ENCODE assay signal across 28 cellular contexts in genomic region chr15:43934480-43934879, GRCh38.
DNase-seq lines count a peak whose midpoint lies in the region; ATAC-seq and TF ChIP-seq lines count a peak whose summit lies in the region.
"Had no signal": no experiment of that assay in that cellular context is flagged by ENCODE, and none has a peak within 500 bp of the region (broad histone marks: within the 10 kb centered on the region; RNA-seq: fewer than 3 reads in every experiment).

No MANE protein-coding gene starts in this region.

- H3K9me3 ChIP-seq in RWPE2 (ENCODE audit: severe bottlenecking) (no peaks in the 10 kb centered on the region), smooth muscle cell (replicated peaks; ENCODE audit: low read depth) (no peaks in the 10 kb centered on the region), gastrocnemius medialis (no peaks in the 10 kb centered on the region)
- H3K9me3 ChIP-seq in CD4-positive, alpha-beta T cell (ENCODE audit: control insufficient read depth, low read length), result no peaks in the 10 kb centered on the region
- H3K9me3 ChIP-seq: right atrium auricular region, upper lobe of left lung had no signal

- DNase-seq in COLO829 (ENCODE audit: low spot score) (peak; percentile 46), RWPE2 (ENCODE audit: low spot score) (peak; percentile 29), fibroblast of villous mesenchyme (ENCODE audit: low read depth) (peak; percentile 72), smooth muscle cell (lab: John Stamatoyannopoulos, UW; ENCODE audit: unreplicated experiment) (peak; percentile 11), gastrocnemius medialis (no peak)
- no peak for DNase-seq in CD4-positive, alpha-beta T cell
- DNase-seq: activated CD8-positive, alpha-beta memory T cell treated with anti-CD3 and anti-CD28 coated beads for 24 hours; activated T-cell treated with anti-CD3 and anti-CD28 coated beads, Interleukin-2, amount 50 U/mL, for 4 hours; aorta; CD8-positive, alpha-beta T cell; DMS53; effector CD4-positive, alpha-beta T cell; left colon; natural killer cell; NCI-H1048; NCI-H187; NCI-H774; SHP77; stimulated activated CD4-positive, alpha-beta T cell treated with anti-CD3 and anti-CD28 coated beads, Interleukin-12 subunit alpha, Interleukin-12 subunit beta, amount 100 ng/mL, for 4 hours; stimulated activated CD4-positive, alpha-beta T cell treated with anti-CD3 and anti-CD28 coated beads, Interleukin-4, amount 100 ng/mL, for 4 hours; T-helper 1 cell; upper lobe of left lung had no signal

- no peaks in the 10 kb centered on the region for H3K27me3 ChIP-seq in RWPE2 (ENCODE audit: insufficient read depth, poor library complexity, severe bottlenecking)
- H3K27me3 ChIP-seq in smooth muscle cell (ENCODE audit: low read depth), result no peaks in the 10 kb centered on the region
- no peaks in the 10 kb centered on the region for H3K27me3 ChIP-seq in CD4-positive, alpha-beta T cell (ENCODE audit: control insufficient read depth, insufficient read depth, low read length)
- H3K27me3 ChIP-seq in gastrocnemius medialis, result no peaks in the 10 kb centered on the region
- H3K27me3 ChIP-seq: right atrium auricular region, upper lobe of left lung had no signal

- peaks cover 6% of the 10 kb centered on the region for H3F3A ChIP-seq in smooth muscle cell (ENCODE audit: low read depth)

- intact Hi-C loops in CD4-positive, alpha-beta T cell (cut with DNase I, micrococcal nuclease), result no loop called here
- intact Hi-C loops in gastrocnemius medialis (cut with DNase I; ENCODE audit: low total_unique reads), result no loop called here

- no peak for TF ChIP-seq POLR2A in gastrocnemius medialis (IDR thresholded peaks at IDR 0.05)

- no peaks in the 10 kb centered on the region for H3K4me1 Mint-ChIP-seq in CD4-positive, alpha-beta T cell (ENCODE audit: low read depth)
- H3K4me1 Mint-ChIP-seq: activated naive CD4-positive, alpha-beta T cell treated with anti-CD3 and anti-CD28 coated beads, Interleukin-2, amount 50 U/mL, for 24 hours; mesothelial cell of epicardium; natural killer cell had no signal

- TF ChIP-seq CTCF in RWPE2 (IDR thresholded peaks at IDR 0.05; ENCODE audit: poor library complexity, severe bottlenecking) (no peak), fibroblast of villous mesenchyme (IDR thresholded peaks at IDR 0.05; ENCODE audit: insufficient read depth, low read depth, low read length) (no peak), smooth muscle cell (IDR thresholded peaks at IDR 0.05; ENCODE audit: borderline replicate concordance, insufficient read depth, poor library complexity, severe bottlenecking) (no peak), gastrocnemius medialis (IDR thresholded peaks at IDR 0.05 in 4 of 5, conservative IDR thresholded peaks at IDR 0.05 in 1 of 5) (no peak)
- TF ChIP-seq CTCF in CD4-positive, alpha-beta T cell (IDR thresholded peaks at IDR 0.05), result no peak

- H3K4me1 ChIP-seq in RWPE2 (ENCODE audit: insufficient read depth, poor library complexity, severe bottlenecking) (no peaks in the 10 kb centered on the region), smooth muscle cell (ENCODE audit: low read depth) (peaks cover 14% of the 10 kb centered on the region), gastrocnemius medialis (no peaks in the 10 kb centered on the region)
- H3K4me1 ChIP-seq: upper lobe of left lung had no signal

- no peak overlapping the region for H3K27ac Mint-ChIP-seq in CD4-positive, alpha-beta T cell
- H3K27ac Mint-ChIP-seq: activated naive CD4-positive, alpha-beta T cell treated with anti-CD3 and anti-CD28 coated beads, Interleukin-2, amount 50 U/mL, for 24 hours; CD8-positive, alpha-beta T cell; mesothelial cell of epicardium; natural killer cell; stimulated activated naive CD8-positive, alpha-beta T cell treated with anti-CD3 and anti-CD28 coated beads, Interleukin-15, Interleukin-2, amounts not matched to agents 100 ng/mL and 50 ng/mL, for 24 hours had no signal

- WGBS in smooth muscle cell (ENCODE audit: low lambda C conversion rate), result 18% methylated on average over 6 of the region's 6 CpGs

- CTCF ChIA-PET in CD4-positive, alpha-beta T cell (lab: Charles Lee), result no interaction called here

- H3K9me3 Mint-ChIP-seq in CD4-positive, alpha-beta T cell, result no peaks in the 10 kb centered on the region
- H3K9me3 Mint-ChIP-seq: activated naive CD4-positive, alpha-beta T cell treated with anti-CD3 and anti-CD28 coated beads, Interleukin-2, amount 50 U/mL, for 24 hours; activated T-cell treated with anti-CD3 and anti-CD28 coated beads, Interleukin-2, amount 50 U/mL, for 4 hours; CD8-positive, alpha-beta T cell; mesothelial cell of epicardium; natural killer cell; stimulated activated naive CD8-positive, alpha-beta T cell treated with anti-CD3 and anti-CD28 coated beads, Interleukin-15, Interleukin-2, amounts not matched to agents 100 ng/mL and 50 ng/mL, for 24 hours had no signal

- no peak for ATAC-seq in RWPE2 (ENCODE audit: low read depth)
- ATAC-seq in HG03378 (IDR thresholded peaks at IDR 0.05; ENCODE audit: unreplicated experiment), result no peak
- no peak for ATAC-seq in GM21717 (IDR thresholded peaks at IDR 0.05; ENCODE audit: unreplicated experiment)
- no peak for ATAC-seq in CD4-positive, alpha-beta T cell (ENCODE audit: poor library complexity)
- ATAC-seq in gastrocnemius medialis, result no peak
- ATAC-seq: activated T-cell treated with anti-CD3 and anti-CD28 coated beads, Interleukin-2, amount 50 U/mL, for 4 hours; CD8-positive, alpha-beta T cell; left colon; natural killer cell had no signal

- POLR2A ChIA-PET in CD4-positive, alpha-beta T cell (lab: Charles Lee), result no interaction called here

- in situ Hi-C loops in gastrocnemius medialis (cut with MboI; ENCODE audit: low sequenced_read_pairs in 4 of 4), result no loop called here

- peak overlapping the region; percentile 3 for H2AFZ ChIP-seq in smooth muscle cell (ENCODE audit: low read depth)

- H4K20me1 ChIP-seq in smooth muscle cell (ENCODE audit: low read depth), result peaks cover 3% of the 10 kb centered on the region

- H3K4me2 ChIP-seq in smooth muscle cell, result peak overlapping the region; percentile 61

- H3K79me2 ChIP-seq in smooth muscle cell (ENCODE audit: low read depth), result no peaks in the 10 kb centered on the region

- H3K36me3 Mint-ChIP-seq in CD4-positive, alpha-beta T cell (ENCODE audit: low read depth), result no peaks in the 10 kb centered on the region
- H3K36me3 Mint-ChIP-seq: activated naive CD4-positive, alpha-beta T cell treated with anti-CD3 and anti-CD28 coated beads, Interleukin-2, amount 50 U/mL, for 24 hours; CD8-positive, alpha-beta T cell; mesothelial cell of epicardium; natural killer cell had no signal

- H3K4me3 Mint-ChIP-seq in CD4-positive, alpha-beta T cell, result no peak overlapping the region
- H3K4me3 Mint-ChIP-seq: activated naive CD4-positive, alpha-beta T cell treated with anti-CD3 and anti-CD28 coated beads, Interleukin-2, amount 50 U/mL, for 24 hours; activated T-cell treated with anti-CD3 and anti-CD28 coated beads, Interleukin-2, amount 50 U/mL, for 4 hours; CD8-positive, alpha-beta T cell; mesothelial cell of epicardium; natural killer cell; stimulated activated naive CD8-positive, alpha-beta T cell treated with anti-CD3 and anti-CD28 coated beads, Interleukin-15, Interleukin-2, amounts not matched to agents 100 ng/mL and 50 ng/mL, for 24 hours had no signal

- H3K27ac ChIP-seq in RWPE2 (ENCODE audit: poor library complexity, severe bottlenecking), result no peak overlapping the region
- peak overlapping the region; percentile 84 for H3K27ac ChIP-seq in smooth muscle cell (ENCODE audit: low read depth)
- H3K27ac ChIP-seq in CD4-positive, alpha-beta T cell (ENCODE audit: low read depth, low read length), result no peak overlapping the region
- H3K27ac ChIP-seq in gastrocnemius medialis, result no peak overlapping the region
- H3K27ac ChIP-seq: right atrium auricular region, upper lobe of left lung had no signal

- peak overlapping the region; percentile 68 for H3K9ac ChIP-seq in smooth muscle cell (ENCODE audit: low read depth)

- no peaks in the 10 kb centered on the region for H3K36me3 ChIP-seq in RWPE2 (ENCODE audit: low read depth)
- no peaks in the 10 kb centered on the region for H3K36me3 ChIP-seq in smooth muscle cell (ENCODE audit: low read depth)
- H3K36me3 ChIP-seq in gastrocnemius medialis, result no peaks in the 10 kb centered on the region
- H3K36me3 ChIP-seq: right atrium auricular region, upper lobe of left lung had no signal

- H3K4me3 ChIP-seq in RWPE2 (ENCODE audit: severe bottlenecking), result no peak overlapping the region
- no peak overlapping the region for H3K4me3 ChIP-seq in fibroblast of villous mesenchyme (ENCODE audit: low read depth, low read length)
- no peak overlapping the region for H3K4me3 ChIP-seq in smooth muscle cell
- no peak overlapping the region for H3K4me3 ChIP-seq in gastrocnemius medialis
- H3K4me3 ChIP-seq: right atrium auricular region, upper lobe of left lung had no signal

- peaks cover 26% of the 10 kb centered on the region for H3K27me3 Mint-ChIP-seq in CD4-positive, alpha-beta T cell

Comparison
In these comparisons a context has a peak if more than half of its experiments do, and no peak if none do; other contexts are left out.
1. DNase-seq: peak in COLO829 (single experiment), RWPE2 (single experiment), fibroblast of villous mesenchyme (single experiment) and smooth muscle cell (single experiment); none in CD4-positive, alpha-beta T cell (0 of 10) and gastrocnemius medialis (0 of 2).